ENCODE assay signal across 18 cellular contexts in genomic region chr5:172594867-172595466, GRCh38. TPM values are rescaled to one million over a fixed set of nuclear protein-coding genes. Genes with fewer than 3 reads are reported as not detected.
DNase-seq lines count a peak whose midpoint lies in the region; ATAC-seq and TF ChIP-seq lines count a peak whose summit lies in the region.
"Had no signal": no experiment of that assay in that cellular context is flagged by ENCODE, and none has a peak within 500 bp of the region (broad histone marks: within the 10 kb centered on the region; RNA-seq: fewer than 3 reads in every experiment).

No MANE protein-coding gene starts in this region.

- no peak for TF ChIP-seq CTCF in left ventricle myocardium inferior (IDR thresholded peaks at IDR 0.05; ENCODE audit: borderline replicate concordance)
- TF ChIP-seq CTCF in right atrium auricular region (IDR thresholded peaks at IDR 0.05): no peak
- no peak for TF ChIP-seq CTCF in left lung (IDR thresholded peaks at IDR 0.05)
- no peak for TF ChIP-seq CTCF in type B pancreatic cell (conservative IDR thresholded peaks at IDR 0.05)

- H3K27me3 Mint-ChIP-seq in type B pancreatic cell: no peaks in the 10 kb centered on the region

- H3K4me1 ChIP-seq in left ventricle myocardium inferior (peaks cover 25% of the 10 kb centered on the region), right atrium auricular region (peaks cover 0 to 4% of the 10 kb centered on the region in 2 donors), left lung (no peaks in the 10 kb centered on the region)
- H3K4me1 ChIP-seq: A549 had no signal

- peaks cover 5% of the 10 kb centered on the region for H3K4me1 Mint-ChIP-seq in type B pancreatic cell (ENCODE audit: unreplicated experiment)
- H3K4me1 Mint-ChIP-seq: CD8-positive, alpha-beta memory T cell had no signal

- H3K9me3 ChIP-seq in left ventricle myocardium inferior (replicated peaks): no peaks in the 10 kb centered on the region
- no peaks in the 10 kb centered on the region for H3K9me3 ChIP-seq in right atrium auricular region
- H3K9me3 ChIP-seq in left lung: no peaks in the 10 kb centered on the region
- H3K9me3 ChIP-seq: A549; BLaER1 treated with 17β-estradiol and CSF1 and Interleukin-3, amounts not matched to agents 10 nM and 100 nM had no signal

- DNase-seq in left ventricle myocardium inferior (peak; percentile 2), right atrium auricular region (ENCODE audit: low spot score) (no peak), SW480 (ENCODE audit: low spot score) (peak; percentile 65), left lung (no peak), type B pancreatic cell (ENCODE audit: extremely low spot score, unreplicated experiment) (no peak), SIG-M5 treated with dmso at 0.1 percent for 504 hours (lab: John Stamatoyannopoulos, UW; ENCODE audit: unreplicated experiment) (no peak), NCI-H774 (lab: John Stamatoyannopoulos, UW) (no peak)
- DNase-seq in stimulated activated CD4-positive, alpha-beta T cell treated with anti-CD3 and anti-CD28 coated beads, Interleukin-12 subunit alpha, Interleukin-12 subunit beta, amount 100 ng/mL, for 4 hours: no peak
- DNase-seq: CD8-positive, alpha-beta memory T cell; GM23248; NCI-H1417; NCI-H187; NCI-H2227 treated with DMSO at 0.1 percent for 48 hours; NCI-H510A treated with DMSO at 0.1 percent for 48 hours; PC-3 had no signal

- H3K36me3 ChIP-seq in left ventricle myocardium inferior (no peaks in the 10 kb centered on the region), right atrium auricular region (no peaks in the 10 kb centered on the region), left lung (no peaks in the 10 kb centered on the region)
- H3K36me3 ChIP-seq: BLaER1 treated with 17β-estradiol and CSF1 and Interleukin-3, amounts not matched to agents 10 nM and 100 nM had no signal

- ATAC-seq in left lung: peak; percentile 31
- ATAC-seq: PC-3 had no signal

- no peak overlapping the region for H3K4me3 Mint-ChIP-seq in type B pancreatic cell
- H3K4me3 Mint-ChIP-seq: CD8-positive, alpha-beta memory T cell had no signal

- no peaks in the 10 kb centered on the region for H3K9me3 Mint-ChIP-seq in type B pancreatic cell

- intact Hi-C loops in left ventricle myocardium inferior (cut with micrococcal nuclease): no loop called here
- intact Hi-C loops in left lung (cut with DNase I): no loop called here

- no peaks in the 10 kb centered on the region for H3K36me3 Mint-ChIP-seq in type B pancreatic cell
- H3K36me3 Mint-ChIP-seq: CD8-positive, alpha-beta memory T cell had no signal

- H3K27ac Mint-ChIP-seq in type B pancreatic cell: peak overlapping the region; percentile 17
- H3K27ac Mint-ChIP-seq: CD8-positive, alpha-beta memory T cell had no signal

- H3K27ac ChIP-seq in left ventricle myocardium inferior (replicated peaks): no peak overlapping the region
- no peak overlapping the region for H3K27ac ChIP-seq in right atrium auricular region
- no peak overlapping the region for H3K27ac ChIP-seq in left lung
- H3K27ac ChIP-seq: A549; BLaER1 treated with 17β-estradiol and CSF1 and Interleukin-3, amounts not matched to agents 10 nM and 100 nM; GM23248; KMS-11 had no signal

- H3K4me3 ChIP-seq in left ventricle myocardium inferior: no peak overlapping the region
- no peak overlapping the region for H3K4me3 ChIP-seq in right atrium auricular region
- no peak overlapping the region for H3K4me3 ChIP-seq in left lung
- H3K4me3 ChIP-seq: A549; BLaER1 treated with 17β-estradiol and CSF1 and Interleukin-3, amounts not matched to agents 10 nM and 100 nM; GM23248 had no signal

- H3K27me3 ChIP-seq in left ventricle myocardium inferior (ENCODE audit: low read depth) (no peaks in the 10 kb centered on the region), right atrium auricular region (no peaks in the 10 kb centered on the region), left lung (no peaks in the 10 kb centered on the region)
- H3K27me3 ChIP-seq: BLaER1 treated with 17β-estradiol and CSF1 and Interleukin-3, amounts not matched to agents 10 nM and 100 nM had no signal

RNA-seq across cellular contexts. Expression of gene NEURL1B, which starts 46.1 kb away (rescaled TPM):
- total RNA-seq in left ventricle myocardium inferior (24.0 TPM), right atrium auricular region (10 to 100 TPM; 17.9 to 22.4 TPM), left lung (10 to 100 TPM; 11.8 to 22.0 TPM), type B pancreatic cell (ENCODE audit: low replicate concordance) (6.2 and 7.6 TPM in 2 replicates)

Comparison
In these comparisons a context has a peak if more than half of its experiments do, and no peak if none do; other contexts are left out.
1. DNase-seq: peak in left ventricle myocardium inferior (single experiment) and SW480 (single experiment); none in right atrium auricular region (single experiment), left lung (0 of 2), type B pancreatic cell (single experiment), SIG-M5 treated with dmso at 0.1 percent for 504 hours (single experiment), stimulated activated CD4-positive, alpha-beta T cell treated with anti-CD3 and anti-CD28 coated beads, Interleukin-12 subunit alpha, Interleukin-12 subunit beta, amount 100 ng/mL, for 4 hours (single experiment) and NCI-H774 (single experiment).